In genomic region chr5:97231025-97231636, GRCh38 we compare ENCODE assay signal across 8 cellular contexts. TPM values are rescaled to one million over a fixed set of nuclear protein-coding genes. Genes with fewer than 3 reads are reported as not detected.
DNase-seq lines count a peak whose midpoint lies in the region; ATAC-seq and TF ChIP-seq lines count a peak whose summit lies in the region.

No MANE protein-coding gene starts in this region.

- no peaks in the 10 kb centered on the region for H3K9me3 Mint-ChIP-seq in activated CD4-positive, alpha-beta T cell treated with anti-CD3 and anti-CD28 coated beads for 36 hours (ENCODE audit: low read depth)

- no peak overlapping the region for H2AFZ ChIP-seq in hepatocyte

- H4K20me1 ChIP-seq in hepatocyte (ENCODE audit: insufficient read depth, poor library complexity, severe bottlenecking), result no peaks in the 10 kb centered on the region

- H3K4me2 ChIP-seq in hepatocyte, result no peak overlapping the region

- no peaks in the 10 kb centered on the region for H3K36me3 ChIP-seq in hepatocyte (replicated peaks; ENCODE audit: insufficient read depth, low read depth)

- intact Hi-C loops in activated CD4-positive, alpha-beta T cell treated with anti-CD3 and anti-CD28 coated beads for 36 hours (cut with DNase I, micrococcal nuclease), result loop anchor here in 1 of 2 experiments (1.0 to 10.0 kb wide), 4 partner anchors 303 to 1594 kb away; no protein-coding TSS in a partner anchor

- TF ChIP-seq CTCF in HL-60 (IDR thresholded peaks at IDR 0.05; ENCODE audit: insufficient read depth, low read length) (peak; percentile 25), astrocyte of the spinal cord (IDR thresholded peaks at IDR 0.05; ENCODE audit: low read depth, low read length) (peak; percentile 82), hepatocyte (IDR thresholded peaks at IDR 0.05; ENCODE audit: poor library complexity) (peak; percentile 93)

- DNase-seq in activated CD4-positive, alpha-beta T cell treated with anti-CD3 and anti-CD28 coated beads for 36 hours, result peak; percentile 25
- DNase-seq in activated CD4-positive, alpha-beta T cell treated with anti-CD3 and anti-CD28 coated beads for 1 hour, result no peak
- DNase-seq in HL-60 (ENCODE audit: low read depth in 1 of 2, low spot score in 1 of 2), result peak; percentile 29 to 39
- DNase-seq in NCI-H774 (lab: John Stamatoyannopoulos, UW), result peak; percentile 33
- peak; percentile 86 for DNase-seq in astrocyte of the spinal cord (ENCODE audit: low read depth, low spot score)
- peak; percentile 85 for DNase-seq in hepatocyte (ENCODE audit: low spot score)
- DNase-seq in skeletal muscle cell (ENCODE audit: low read depth), result peak; percentile 52

- POLR2A ChIA-PET in activated CD4-positive, alpha-beta T cell treated with anti-CD3 and anti-CD28 coated beads for 36 hours (lab: Charles Lee), result interaction anchor here (0.6 kb wide), 1 partner anchor 433 kb away, joined by 5 read pairs; no protein-coding TSS in a partner anchor

- no peak overlapping the region for H3K27ac Mint-ChIP-seq in activated CD4-positive, alpha-beta T cell treated with anti-CD3 and anti-CD28 coated beads for 36 hours

- H3K27me3 ChIP-seq in HL-60 (ENCODE audit: insufficient read depth, poor library complexity, severe bottlenecking), result no peaks in the 10 kb centered on the region
- no peaks in the 10 kb centered on the region for H3K27me3 ChIP-seq in hepatocyte

- H3K4me1 Mint-ChIP-seq in activated CD4-positive, alpha-beta T cell treated with anti-CD3 and anti-CD28 coated beads for 36 hours, result no peaks in the 10 kb centered on the region

- peak; percentile 69 for ATAC-seq in activated CD4-positive, alpha-beta T cell treated with anti-CD3 and anti-CD28 coated beads for 36 hours
- peak; percentile 93 for ATAC-seq in GM21447 (IDR thresholded peaks at IDR 0.05; ENCODE audit: unreplicated experiment)

- H3K27ac ChIP-seq in HL-60 (replicated peaks), result no peak overlapping the region
- H3K27ac ChIP-seq in hepatocyte, result no peak overlapping the region

- no peaks in the 10 kb centered on the region for H3K79me2 ChIP-seq in hepatocyte

- in situ Hi-C loops in astrocyte of the spinal cord (cut with HindIII; ENCODE audit: low sequenced_read_pairs), result no loop called here

- peaks cover 4% of the 10 kb centered on the region for H3K27me3 Mint-ChIP-seq in activated CD4-positive, alpha-beta T cell treated with anti-CD3 and anti-CD28 coated beads for 36 hours

- H3K36me3 Mint-ChIP-seq in activated CD4-positive, alpha-beta T cell treated with anti-CD3 and anti-CD28 coated beads for 36 hours (ENCODE audit: low read depth), result no peaks in the 10 kb centered on the region

- H3K4me3 ChIP-seq in HL-60 (replicated peaks; ENCODE audit: insufficient read depth, low read length) (no peak overlapping the region), astrocyte of the spinal cord (ENCODE audit: low read depth, low read length) (no peak overlapping the region), hepatocyte (no peak overlapping the region), skeletal muscle cell (ENCODE audit: low read depth, low read length) (no peak overlapping the region)

- CTCF ChIA-PET in activated CD4-positive, alpha-beta T cell treated with anti-CD3 and anti-CD28 coated beads for 36 hours (lab: Charles Lee), result interaction anchor here (0.5 to 3.0 kb wide), 24 partner anchors 10 to 1599 kb away, joined by 3 to 15 read pairs (median 3); no protein-coding TSS in a partner anchor

- H3K4me1 ChIP-seq in hepatocyte (ENCODE audit: insufficient read depth), result peaks cover 3% of the 10 kb centered on the region

- peaks cover 2% of the 10 kb centered on the region for H3K9me3 ChIP-seq in hepatocyte (ENCODE audit: low read depth)

- 8% methylated on average over 4 of the region's 4 CpGs for WGBS in hepatocyte (ENCODE audit: low lambda C conversion rate, missing lambda C conversion rate)

- H3K4me3 Mint-ChIP-seq in activated CD4-positive, alpha-beta T cell treated with anti-CD3 and anti-CD28 coated beads for 36 hours, result no peak overlapping the region

- H3K9me2 ChIP-seq in hepatocyte (replicated peaks; ENCODE audit: insufficient read depth), result no peaks in the 10 kb centered on the region

RNA-seq across cellular contexts. Expression of gene RIOK2, which starts 48.1 kb away (rescaled TPM):
- 10 to 100 TPM; 30.9 to 39.2 TPM for total RNA-seq in activated CD4-positive, alpha-beta T cell treated with anti-CD3 and anti-CD28 coated beads for 36 hours
- total RNA-seq in hepatocyte, result 28.5 and 44.1 TPM in 2 replicates
- polyA plus RNA-seq in hepatocyte, result 25.7 and 34.4 TPM in 2 replicates

Comparison
In these comparisons a context has a peak if more than half of its experiments do, and no peak if none do; other contexts are left out.
1. CTCF ChIP-seq: peak in every context shown above with its lines; median percentile 93 in hepatocyte; 82 in astrocyte of the spinal cord; 25 in HL-60.